1 cellular context compared by ENCODE assay signal in genomic region chr5:92309336-92309991, GRCh38.
TF ChIP-seq lines count a peak whose summit lies in the region.

No MANE protein-coding gene starts in this region.

TF ChIP-seq in SK-N-SH, 30 proteins besides CTCF, POLR2A, EP300 and RAD21 (continued from another document):
- TF ChIP-seq, protein P1, sequence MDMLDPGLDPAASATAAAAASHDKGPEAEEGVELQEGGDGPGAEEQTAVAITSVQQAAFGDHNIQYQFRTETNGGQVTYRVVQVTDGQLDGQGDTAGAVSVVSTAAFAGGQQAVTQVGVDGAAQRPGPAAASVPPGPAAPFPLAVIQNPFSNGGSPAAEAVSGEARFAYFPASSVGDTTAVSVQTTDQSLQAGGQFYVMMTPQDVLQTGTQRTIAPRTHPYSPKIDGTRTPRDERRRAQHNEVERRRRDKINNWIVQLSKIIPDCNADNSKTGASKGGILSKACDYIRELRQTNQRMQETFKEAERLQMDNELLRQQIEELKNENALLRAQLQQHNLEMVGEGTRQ (IDR thresholded peaks at IDR 0.05; ENCODE audit: borderline replicate concordance, low read depth, low read length), result no peak
- TF ChIP-seq CHD2 (IDR thresholded peaks at IDR 0.05; ENCODE audit: low read length, partially characterized antibody), result peak; percentile 54
- no peak for TF ChIP-seq TAF1 (IDR thresholded peaks at IDR 0.05; ENCODE audit: borderline replicate concordance, low read depth, low read length)
- TF ChIP-seq MXI1 (IDR thresholded peaks at IDR 0.05; ENCODE audit: low read depth, low read length), result no peak
- TF ChIP-seq ELF1 (IDR thresholded peaks at IDR 0.05), result no peak
- no peak for TF ChIP-seq GABPA (IDR thresholded peaks at IDR 0.05; ENCODE audit: low read depth)
- peak; percentile 59; the same call in 1 of the 2 replicates for TF ChIP-seq TEAD4 (IDR thresholded peaks at IDR 0.05; ENCODE audit: borderline replicate concordance, insufficient read depth)
- TF ChIP-seq POLR2AphosphoS5 (IDR thresholded peaks at IDR 0.05; ENCODE audit: low read depth, low read length), result peak; percentile 59; the same call in 1 of the 2 replicates
- no peak for TF ChIP-seq RXRA (IDR thresholded peaks at IDR 0.05; ENCODE audit: borderline replicate concordance, low read depth)
- no peak for TF ChIP-seq FOXM1 (IDR thresholded peaks at IDR 0.05; ENCODE audit: low read depth)
- TF ChIP-seq SIN3A (IDR thresholded peaks at IDR 0.05; ENCODE audit: borderline replicate concordance, low read depth, low read length), result no peak
- TF ChIP-seq, protein P2, sequence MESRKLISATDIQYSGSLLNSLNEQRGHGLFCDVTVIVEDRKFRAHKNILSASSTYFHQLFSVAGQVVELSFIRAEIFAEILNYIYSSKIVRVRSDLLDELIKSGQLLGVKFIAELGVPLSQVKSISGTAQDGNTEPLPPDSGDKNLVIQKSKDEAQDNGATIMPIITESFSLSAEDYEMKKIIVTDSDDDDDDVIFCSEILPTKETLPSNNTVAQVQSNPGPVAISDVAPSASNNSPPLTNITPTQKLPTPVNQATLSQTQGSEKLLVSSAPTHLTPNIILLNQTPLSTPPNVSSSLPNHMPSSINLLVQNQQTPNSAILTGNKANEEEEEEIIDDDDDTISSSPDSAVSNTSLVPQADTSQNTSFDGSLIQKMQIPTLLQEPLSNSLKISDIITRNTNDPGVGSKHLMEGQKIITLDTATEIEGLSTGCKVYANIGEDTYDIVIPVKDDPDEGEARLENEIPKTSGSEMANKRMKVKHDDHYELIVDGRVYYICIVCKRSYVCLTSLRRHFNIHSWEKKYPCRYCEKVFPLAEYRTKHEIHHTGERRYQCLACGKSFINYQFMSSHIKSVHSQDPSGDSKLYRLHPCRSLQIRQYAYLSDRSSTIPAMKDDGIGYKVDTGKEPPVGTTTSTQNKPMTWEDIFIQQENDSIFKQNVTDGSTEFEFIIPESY (IDR thresholded peaks at IDR 0.05; ENCODE audit: borderline replicate concordance, low read depth), result no peak
- peak; percentile 88 for TF ChIP-seq RCOR1 (IDR thresholded peaks at IDR 0.05; ENCODE audit: low read length)
- TF ChIP-seq YY1 (IDR thresholded peaks at IDR 0.05; ENCODE audit: low read depth), result no peak
- no peak for TF ChIP-seq RFX5 (IDR thresholded peaks at IDR 0.05; ENCODE audit: low read length)
- TF ChIP-seq FOXJ3 (CRISPR knock-in tag; IDR thresholded peaks at IDR 0.05), result no peak
- TF ChIP-seq NFIC (IDR thresholded peaks at IDR 0.05; ENCODE audit: borderline replicate concordance), result peak; percentile 48; the same call in 1 of the 2 replicates
- no peak for TF ChIP-seq JUND (IDR thresholded peaks at IDR 0.05)
- TF ChIP-seq, protein P3, sequence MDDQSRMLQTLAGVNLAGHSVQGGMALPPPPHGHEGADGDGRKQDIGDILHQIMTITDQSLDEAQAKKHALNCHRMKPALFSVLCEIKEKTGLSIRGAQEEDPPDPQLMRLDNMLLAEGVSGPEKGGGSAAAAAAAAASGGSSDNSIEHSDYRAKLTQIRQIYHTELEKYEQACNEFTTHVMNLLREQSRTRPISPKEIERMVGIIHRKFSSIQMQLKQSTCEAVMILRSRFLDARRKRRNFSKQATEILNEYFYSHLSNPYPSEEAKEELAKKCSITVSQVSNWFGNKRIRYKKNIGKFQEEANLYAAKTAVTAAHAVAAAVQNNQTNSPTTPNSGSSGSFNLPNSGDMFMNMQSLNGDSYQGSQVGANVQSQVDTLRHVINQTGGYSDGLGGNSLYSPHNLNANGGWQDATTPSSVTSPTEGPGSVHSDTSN (IDR thresholded peaks at IDR 0.05), result peak; percentile 19; the same call in 1 of the 2 replicates
- peak; percentile 67 for TF ChIP-seq SMC3 (IDR thresholded peaks at IDR 0.05; ENCODE audit: low read depth, low read length)
- TF ChIP-seq, protein P4, sequence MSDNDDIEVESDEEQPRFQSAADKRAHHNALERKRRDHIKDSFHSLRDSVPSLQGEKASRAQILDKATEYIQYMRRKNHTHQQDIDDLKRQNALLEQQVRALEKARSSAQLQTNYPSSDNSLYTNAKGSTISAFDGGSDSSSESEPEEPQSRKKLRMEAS (IDR thresholded peaks at IDR 0.05; ENCODE audit: low read depth), result no peak
